ENCODE assay signal across 13 cellular contexts in the genomic region with DNA sequence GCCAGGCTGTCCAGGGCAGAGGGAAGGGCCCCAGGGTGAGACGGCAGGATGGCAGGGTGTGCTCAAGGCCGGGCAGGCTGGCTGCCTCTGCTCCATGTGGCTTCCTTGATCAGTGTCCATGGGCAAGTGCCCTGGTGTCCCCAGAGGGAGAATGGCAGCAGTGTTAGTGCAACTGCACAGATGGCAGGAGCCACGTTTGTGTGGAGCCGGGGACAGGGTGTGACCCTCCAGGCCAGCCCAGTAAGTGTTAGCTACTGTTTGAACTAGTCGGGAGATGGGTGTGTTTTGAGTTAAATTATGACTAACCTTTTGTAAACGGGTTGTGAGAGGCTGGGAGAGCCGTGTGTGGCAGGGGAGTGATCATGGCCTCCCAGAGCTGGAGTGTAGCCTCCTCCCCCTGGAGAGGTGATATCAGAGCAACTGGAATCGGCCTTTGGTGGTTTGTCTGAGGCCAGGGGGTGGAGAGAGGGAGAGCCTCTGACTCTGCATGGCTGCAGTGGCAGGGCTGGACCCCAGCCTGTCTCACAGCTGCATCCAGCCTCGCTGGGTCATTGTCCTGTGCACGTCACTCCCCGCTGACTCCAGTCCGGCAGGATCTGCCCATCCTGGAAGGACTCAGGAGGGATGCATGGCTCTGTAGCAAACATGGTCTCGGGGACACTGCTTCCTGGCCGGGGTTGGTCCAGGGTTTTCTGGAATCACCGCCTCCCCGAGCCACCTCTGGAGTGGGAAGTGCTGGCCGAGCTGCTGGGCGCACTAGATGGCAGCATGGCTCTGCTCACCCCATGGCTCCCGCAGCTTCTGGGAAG. TPM values are rescaled to one million over a fixed set of nuclear protein-coding genes. Genes with fewer than 3 reads are reported as not detected.
A peak's percentile ranks its signal among the peaks of the same experiment; 100 is the strongest.
DNase-seq lines count a peak whose midpoint lies in the region; FAIRE-seq and TF ChIP-seq lines count a peak whose summit lies in the region.
"Had no signal": no experiment of that assay in that cellular context is flagged by ENCODE, and none has a peak within 500 bp of the region (broad histone marks: within the 10 kb centered on the region; RNA-seq: fewer than 3 reads in every experiment).

No MANE protein-coding gene starts in this region.

- intact Hi-C loops in kidney (cut with DNase I): no loop called here

- H3K27ac ChIP-seq in kidney (ENCODE audit: low read depth in 2 of 2, low read length in 2 of 2): no peak overlapping the region
- H3K27ac ChIP-seq in CD8-positive, alpha-beta memory T cell (ENCODE audit: low read depth, low read length): no peak overlapping the region
- H3K27ac ChIP-seq: ascending aorta had no signal

- H3K4me3 Mint-ChIP-seq in CD8-positive, alpha-beta memory T cell: no peak overlapping the region

- H3K4me1 ChIP-seq in kidney (ENCODE audit: control insufficient read depth in 1 of 2, insufficient read depth in 1 of 2, low read depth in 1 of 2, low read length in 2 of 2): peaks cover 0 to 6% of the 10 kb centered on the region in 2 donors
- H3K4me1 ChIP-seq in CD8-positive, alpha-beta memory T cell (ENCODE audit: insufficient read depth, low read length): no peaks in the 10 kb centered on the region
- H3K4me1 ChIP-seq in HAP-1: no peaks in the 10 kb centered on the region
- H3K4me1 ChIP-seq: ascending aorta had no signal

- no peak overlapping the region for H3K9ac ChIP-seq in kidney (ENCODE audit: low read length in 2 of 2)

- CTCF ChIA-PET in CD8-positive, alpha-beta memory T cell (lab: Charles Lee): no interaction called here

- H3K36me3 Mint-ChIP-seq in CD8-positive, alpha-beta memory T cell: peaks cover 0 to 34% (median 6%) of the 10 kb centered on the region in 3 donors

- DNase-seq in NCI-H1417 (lab: John Stamatoyannopoulos, UW) (peak in 2 of 3 experiments; percentile 12 to 19), NCI-H1417 treated with DMSO at 0.1 percent for 48 hours (lab: John Stamatoyannopoulos, UW) (no peak), cardiac fibroblast (ENCODE audit: low read depth in 2 of 2) (peak; percentile 34 to 64), kidney (peak; percentile 78), superior temporal gyrus (ENCODE audit: extremely low spot score) (peak; percentile 62), OCI-M1 (lab: John Stamatoyannopoulos, UW) (no peak), HAP-1 (ENCODE audit: low spot score in 2 of 2) (no peak)
- no peak for DNase-seq in CD8-positive, alpha-beta memory T cell
- DNase-seq: 8988T; activated CD4-positive, CD25-positive, alpha-beta regulatory T cell; NCI-H446 had no signal

- H3K27ac Mint-ChIP-seq in CD8-positive, alpha-beta memory T cell: peak overlapping the region in 1 of 8 donors; percentile 80

- no peaks in the 10 kb centered on the region for H3K9me3 Mint-ChIP-seq in CD8-positive, alpha-beta memory T cell

- no peak for FAIRE-seq in kidney (lab: Jason Lieb, UNC)
- FAIRE-seq: GM18507 had no signal

- no peak for TF ChIP-seq CTCF in cardiac fibroblast (IDR thresholded peaks at IDR 0.05; ENCODE audit: low read depth, low read length)
- peak; percentile 3 for TF ChIP-seq CTCF in kidney (IDR thresholded peaks at IDR 0.05; ENCODE audit: borderline replicate concordance, extremely low read depth, insufficient read depth)

- no peaks in the 10 kb centered on the region for H3K27me3 Mint-ChIP-seq in CD8-positive, alpha-beta memory T cell

- no peaks in the 10 kb centered on the region for H3K9me3 ChIP-seq in kidney (ENCODE audit: control insufficient read depth in 1 of 2, low read length in 2 of 2)
- no peaks in the 10 kb centered on the region for H3K9me3 ChIP-seq in CD8-positive, alpha-beta memory T cell (ENCODE audit: low read length)
- no peaks in the 10 kb centered on the region for H3K9me3 ChIP-seq in HAP-1
- H3K9me3 ChIP-seq: ascending aorta had no signal

- H3K4me1 Mint-ChIP-seq in CD8-positive, alpha-beta memory T cell: peaks cover 0 to 7% (median 3%) of the 10 kb centered on the region in 3 donors

- POLR2A ChIA-PET in CD8-positive, alpha-beta memory T cell (lab: Charles Lee): no interaction called here

- no peak overlapping the region for H3K4me3 ChIP-seq in cardiac fibroblast (replicated peaks in 1 of 2; ENCODE audit: low read depth in 2 of 2, low read length in 2 of 2)
- no peak overlapping the region for H3K4me3 ChIP-seq in kidney (ENCODE audit: low read length in 2 of 2)
- H3K4me3 ChIP-seq in CD8-positive, alpha-beta memory T cell (ENCODE audit: low read length): no peak overlapping the region
- no peak overlapping the region for H3K4me3 ChIP-seq in HAP-1
- H3K4me3 ChIP-seq: ascending aorta had no signal

- no peaks in the 10 kb centered on the region for H3K27me3 ChIP-seq in CD8-positive, alpha-beta memory T cell (ENCODE audit: insufficient read depth, low read length, poor library complexity, severe bottlenecking)
- no peaks in the 10 kb centered on the region for H3K27me3 ChIP-seq in HAP-1 (ENCODE audit: low read depth)
- H3K27me3 ChIP-seq: ascending aorta had no signal

- in situ Hi-C loops in HAP-1 (cut with MboI; ENCODE audit: low sequenced_read_pairs): no loop called here

- H3K36me3 ChIP-seq in kidney (ENCODE audit: control insufficient read depth in 1 of 2, insufficient read depth in 2 of 2, low read length in 2 of 2): peaks cover 0 to 4% of the 10 kb centered on the region in 2 donors
- H3K36me3 ChIP-seq in CD8-positive, alpha-beta memory T cell (ENCODE audit: insufficient read depth, low read length): no peaks in the 10 kb centered on the region
- peaks cover 42% of the 10 kb centered on the region for H3K36me3 ChIP-seq in HAP-1 (replicated peaks)

RNA-seq across cellular contexts. Expression of gene AACS, which starts 27.8 kb away (rescaled TPM):
- total RNA-seq in kidney: 20.9 TPM
- polyA plus RNA-seq in kidney (ENCODE audit: insufficient read depth, low read depth, low replicate concordance): 20.9 TPM
- 10 to 100 TPM; 16.1 to 16.7 TPM for total RNA-seq in CD8-positive, alpha-beta memory T cell
- 11.8 TPM for polyA plus RNA-seq in CD8-positive, alpha-beta memory T cell

Comparison
In these comparisons a context has a peak if more than half of its experiments do, and no peak if none do; other contexts are left out.
1. DNase-seq: peak in NCI-H1417 (2 of 3), cardiac fibroblast (2 of 2), kidney (single experiment) and superior temporal gyrus (single experiment); none in NCI-H1417 treated with DMSO at 0.1 percent for 48 hours (single experiment), CD8-positive, alpha-beta memory T cell (0 of 5), OCI-M1 (single experiment) and HAP-1 (0 of 2).